Comparison of ENCODE assay signal across 8 cellular contexts in the genomic region with DNA sequence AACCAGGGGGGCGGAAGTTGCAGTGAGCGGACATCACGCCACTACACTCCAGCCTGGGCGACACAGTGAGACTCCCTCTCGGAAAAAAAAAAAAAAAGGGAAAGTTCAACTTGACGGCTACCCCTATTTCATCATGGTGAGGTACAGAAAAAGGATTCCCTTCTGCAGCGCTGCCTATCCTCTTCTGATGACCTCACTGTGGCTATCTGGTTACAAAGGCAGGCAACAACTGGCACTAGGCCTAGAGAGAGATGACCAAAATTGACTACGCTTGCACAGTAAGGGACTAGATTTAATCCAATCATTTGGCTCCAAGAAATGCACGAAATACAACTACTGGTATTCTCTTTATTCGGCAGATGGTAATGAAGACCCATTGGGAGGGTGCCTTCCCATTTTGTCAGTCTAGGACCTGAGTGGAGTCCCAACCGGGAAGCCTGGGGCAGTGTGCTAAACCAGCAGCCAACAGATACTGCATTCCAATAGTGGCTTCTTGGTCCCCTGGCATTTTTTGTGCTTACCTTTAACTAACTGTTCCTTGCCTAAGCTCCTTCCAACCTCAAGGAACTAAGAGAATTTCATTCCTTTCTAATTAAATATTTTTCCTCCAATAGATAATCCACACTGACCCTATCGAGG. TPM values are rescaled to one million over a fixed set of nuclear protein-coding genes. Genes with fewer than 3 reads are reported as not detected.
DNase-seq lines count a peak whose midpoint lies in the region; ATAC-seq and TF ChIP-seq lines count a peak whose summit lies in the region.

No MANE protein-coding gene starts in this region.

- H3K9me3 Mint-ChIP-seq in activated T-cell treated with anti-CD3 and anti-CD28 coated beads, Interleukin-2, amount 50 U/mL, for 4 hours = no peaks in the 10 kb centered on the region
- no peaks in the 10 kb centered on the region for H3K9me3 Mint-ChIP-seq in activated CD8-positive, alpha-beta T cell treated with anti-CD3 and anti-CD28 coated beads for 36 hours

- peak overlapping the region; percentile 81 for H3K4me3 Mint-ChIP-seq in activated T-cell treated with anti-CD3 and anti-CD28 coated beads, Interleukin-2, amount 50 U/mL, for 4 hours
- H3K4me3 Mint-ChIP-seq in activated CD8-positive, alpha-beta T cell treated with anti-CD3 and anti-CD28 coated beads for 36 hours = peak overlapping the region; percentile 83

- H3K27me3 Mint-ChIP-seq in activated T-cell treated with anti-CD3 and anti-CD28 coated beads, Interleukin-2, amount 50 U/mL, for 4 hours (ENCODE audit: low read depth) = no peaks in the 10 kb centered on the region
- H3K27me3 Mint-ChIP-seq in activated CD8-positive, alpha-beta T cell treated with anti-CD3 and anti-CD28 coated beads for 36 hours = no peaks in the 10 kb centered on the region

- H3K4me1 ChIP-seq in heart right ventricle = peaks cover 6 to 88% (median 53%) of the 10 kb centered on the region in 9 donors
- H3K4me1 ChIP-seq in smooth muscle cell (ENCODE audit: low read depth) = peaks cover 23% of the 10 kb centered on the region

- H3K36me3 ChIP-seq in heart right ventricle = peaks cover 0 to 28% (median 5%) of the 10 kb centered on the region in 9 donors
- no peaks in the 10 kb centered on the region for H3K36me3 ChIP-seq in smooth muscle cell (ENCODE audit: low read depth)

- peaks cover 19% of the 10 kb centered on the region for H3F3A ChIP-seq in smooth muscle cell (ENCODE audit: low read depth)

- CTCF ChIA-PET in activated CD8-positive, alpha-beta T cell treated with anti-CD3 and anti-CD28 coated beads for 36 hours (lab: Charles Lee) = interaction anchor here (0.7 to 3.1 kb wide), 7 partner anchors 8 to 137 kb away, joined by 3 to 10 read pairs (median 4); no protein-coding TSS in a partner anchor

- WGBS in heart right ventricle, 2 donors = 55 to 63% methylated on average over 12 of the region's 12 CpGs
- 62% methylated on average over 12 of the region's 12 CpGs for WGBS in smooth muscle cell (ENCODE audit: low lambda C conversion rate)

- peak overlapping the region; percentile 97 for H3K27ac Mint-ChIP-seq in activated CD8-positive, alpha-beta T cell treated with anti-CD3 and anti-CD28 coated beads for 36 hours

- peak overlapping the region; percentile 87 for H3K4me2 ChIP-seq in smooth muscle cell

- no peak for DNase-seq in activated T-cell treated with anti-CD3 and anti-CD28 coated beads, Interleukin-2, amount 50 U/mL, for 4 hours
- DNase-seq in activated T-cell treated with anti-CD3 and anti-CD28 coated beads, Interleukin-2, amount 50 U/mL, for 48 hours = no peak
- no peak for DNase-seq in activated CD8-positive, alpha-beta T cell treated with anti-CD3 and anti-CD28 coated beads for 36 hours
- DNase-seq in heart right ventricle = no peak
- no peak for DNase-seq in smooth muscle cell (lab: John Stamatoyannopoulos, UW; ENCODE audit: unreplicated experiment)
- no peak for DNase-seq in middle frontal gyrus (ENCODE audit: extremely low spot score, low spot score)
- no peak for DNase-seq in SK-N-DZ (ENCODE audit: low spot score)

- ATAC-seq in activated T-cell treated with anti-CD3 and anti-CD28 coated beads, Interleukin-2, amount 50 U/mL, for 4 hours = no peak
- ATAC-seq in activated CD8-positive, alpha-beta T cell treated with anti-CD3 and anti-CD28 coated beads for 36 hours = no peak
- ATAC-seq in heart right ventricle (peak; percentile 15 to 72 (median 56)), HG03520 (IDR thresholded peaks at IDR 0.05; ENCODE audit: unreplicated experiment) (no peak)

- peaks cover 20% of the 10 kb centered on the region for H3K36me3 Mint-ChIP-seq in activated T-cell treated with anti-CD3 and anti-CD28 coated beads, Interleukin-2, amount 50 U/mL, for 4 hours (ENCODE audit: insufficient read depth)
- peaks cover 56% of the 10 kb centered on the region for H3K36me3 Mint-ChIP-seq in activated CD8-positive, alpha-beta T cell treated with anti-CD3 and anti-CD28 coated beads for 36 hours (ENCODE audit: low read depth)

- peak overlapping the region; percentile 69 for H2AFZ ChIP-seq in smooth muscle cell (ENCODE audit: low read depth)

- H3K27me3 ChIP-seq in heart right ventricle (no peaks in the 10 kb centered on the region), smooth muscle cell (ENCODE audit: low read depth) (no peaks in the 10 kb centered on the region)

- POLR2A ChIA-PET in activated CD8-positive, alpha-beta T cell treated with anti-CD3 and anti-CD28 coated beads for 36 hours (lab: Charles Lee) = interaction anchor here (0.6 to 3.7 kb wide), 10 partner anchors 9 to 74 kb away, joined by 3 to 27 read pairs (median 6); no protein-coding TSS in a partner anchor

- H3K27ac ChIP-seq in heart right ventricle (peak overlapping the region; percentile 94 to 99 (median 96)), smooth muscle cell (ENCODE audit: low read depth) (peak overlapping the region; percentile 95)

- H3K9ac ChIP-seq in smooth muscle cell (ENCODE audit: low read depth) = peak overlapping the region; percentile 93

- peak overlapping the region in 9 of 10 donors; percentile 55 to 81 (median 70) for H3K4me3 ChIP-seq in heart right ventricle
- peak overlapping the region; percentile 58 for H3K4me3 ChIP-seq in smooth muscle cell

- intact Hi-C loops in activated CD8-positive, alpha-beta T cell treated with anti-CD3 and anti-CD28 coated beads for 36 hours (cut with micrococcal nuclease) = no loop called here
- intact Hi-C loops in heart right ventricle (cut with DNase I) = loop anchor here in 5 of 10 donors (5.0 to 10.0 kb wide), 3 partner anchors 35 to 122 kb away; partner anchors contain the start of gene ITPKB (in 4 of the 5)

- no peaks in the 10 kb centered on the region for H4K20me1 ChIP-seq in smooth muscle cell (ENCODE audit: low read depth)

- H3K9me3 ChIP-seq in heart right ventricle = no peaks in the 10 kb centered on the region
- no peaks in the 10 kb centered on the region for H3K9me3 ChIP-seq in smooth muscle cell (replicated peaks; ENCODE audit: low read depth)

- H3K79me2 ChIP-seq in smooth muscle cell (ENCODE audit: low read depth) = peaks cover 21% of the 10 kb centered on the region

- no peak for TF ChIP-seq CTCF in activated CD8-positive, alpha-beta T cell treated with anti-CD3 and anti-CD28 coated beads for 36 hours (IDR thresholded peaks at IDR 0.05)
- TF ChIP-seq CTCF in heart right ventricle (IDR thresholded peaks at IDR 0.05) = no peak
- TF ChIP-seq CTCF in smooth muscle cell (IDR thresholded peaks at IDR 0.05; ENCODE audit: borderline replicate concordance, insufficient read depth, poor library complexity, severe bottlenecking) = no peak

- peaks cover 81% of the 10 kb centered on the region for H3K4me1 Mint-ChIP-seq in activated T-cell treated with anti-CD3 and anti-CD28 coated beads, Interleukin-2, amount 50 U/mL, for 4 hours (ENCODE audit: low read depth)
- H3K4me1 Mint-ChIP-seq in activated CD8-positive, alpha-beta T cell treated with anti-CD3 and anti-CD28 coated beads for 36 hours (ENCODE audit: low read depth) = peaks cover 79% of the 10 kb centered on the region

RNA-seq across cellular contexts. Expression of gene ITPKB, which starts 36.6 kb away (rescaled TPM):
- total RNA-seq in activated T-cell treated with anti-CD3 and anti-CD28 coated beads, Interleukin-2, amount 50 U/mL, for 4 hours = 10 to 100 TPM; 26.2 to 28.3 (median 27.7) TPM
- 10 to 100 TPM; 40.8 to 42.6 TPM for total RNA-seq in activated CD8-positive, alpha-beta T cell treated with anti-CD3 and anti-CD28 coated beads for 36 hours
- total RNA-seq in heart right ventricle = 10 to 100 TPM; 12.1 to 30.5 (median 16.6) TPM
- polyA plus RNA-seq in heart right ventricle = 10 to 100 TPM in 1 of 2 donors, 1 to 10 TPM in 1; 4.5 to 17.0 TPM
- total RNA-seq in smooth muscle cell = 8.9 and 12.5 TPM in 2 replicates
- 11.4 and 12.2 TPM in 2 replicates for polyA plus RNA-seq in smooth muscle cell
- not detected in 2 replicates for polyA plus RNA-seq in SK-N-DZ (2014; cell fraction: cytosol; rRNA removed)
- not detected in 2 replicates for polyA plus RNA-seq in SK-N-DZ (2014; cell fraction: nucleus; rRNA removed)

Comparison
In these comparisons a context has a peak if more than half of its experiments do, and no peak if none do; other contexts are left out.
1. ATAC-seq: peak in heart right ventricle (8 of 8); none in activated T-cell treated with anti-CD3 and anti-CD28 coated beads, Interleukin-2, amount 50 U/mL, for 4 hours (0 of 2), activated CD8-positive, alpha-beta T cell treated with anti-CD3 and anti-CD28 coated beads for 36 hours (single experiment) and HG03520 (single experiment).